Comparison of ENCODE assay signal across 1 cellular context in genomic region chr15:57708047-57708446, GRCh38.
TF ChIP-seq lines count a peak whose summit lies in the region.

No MANE protein-coding gene starts in this region.

TF ChIP-seq in GM23338, 12 proteins besides CTCF, POLR2A, EP300 and RAD21 (continued from another document):
- TF ChIP-seq, protein P1, sequence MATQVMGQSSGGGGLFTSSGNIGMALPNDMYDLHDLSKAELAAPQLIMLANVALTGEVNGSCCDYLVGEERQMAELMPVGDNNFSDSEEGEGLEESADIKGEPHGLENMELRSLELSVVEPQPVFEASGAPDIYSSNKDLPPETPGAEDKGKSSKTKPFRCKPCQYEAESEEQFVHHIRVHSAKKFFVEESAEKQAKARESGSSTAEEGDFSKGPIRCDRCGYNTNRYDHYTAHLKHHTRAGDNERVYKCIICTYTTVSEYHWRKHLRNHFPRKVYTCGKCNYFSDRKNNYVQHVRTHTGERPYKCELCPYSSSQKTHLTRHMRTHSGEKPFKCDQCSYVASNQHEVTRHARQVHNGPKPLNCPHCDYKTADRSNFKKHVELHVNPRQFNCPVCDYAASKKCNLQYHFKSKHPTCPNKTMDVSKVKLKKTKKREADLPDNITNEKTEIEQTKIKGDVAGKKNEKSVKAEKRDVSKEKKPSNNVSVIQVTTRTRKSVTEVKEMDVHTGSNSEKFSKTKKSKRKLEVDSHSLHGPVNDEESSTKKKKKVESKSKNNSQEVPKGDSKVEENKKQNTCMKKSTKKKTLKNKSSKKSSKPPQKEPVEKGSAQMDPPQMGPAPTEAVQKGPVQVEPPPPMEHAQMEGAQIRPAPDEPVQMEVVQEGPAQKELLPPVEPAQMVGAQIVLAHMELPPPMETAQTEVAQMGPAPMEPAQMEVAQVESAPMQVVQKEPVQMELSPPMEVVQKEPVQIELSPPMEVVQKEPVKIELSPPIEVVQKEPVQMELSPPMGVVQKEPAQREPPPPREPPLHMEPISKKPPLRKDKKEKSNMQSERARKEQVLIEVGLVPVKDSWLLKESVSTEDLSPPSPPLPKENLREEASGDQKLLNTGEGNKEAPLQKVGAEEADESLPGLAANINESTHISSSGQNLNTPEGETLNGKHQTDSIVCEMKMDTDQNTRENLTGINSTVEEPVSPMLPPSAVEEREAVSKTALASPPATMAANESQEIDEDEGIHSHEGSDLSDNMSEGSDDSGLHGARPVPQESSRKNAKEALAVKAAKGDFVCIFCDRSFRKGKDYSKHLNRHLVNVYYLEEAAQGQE (IDR thresholded peaks at IDR 0.05; ENCODE audit: unreplicated experiment): no peak
- TF ChIP-seq STAT1 (IDR thresholded peaks at IDR 0.05; ENCODE audit: unreplicated experiment) (no peak), POLR2AphosphoS5 (IDR thresholded peaks at IDR 0.05; ENCODE audit: low read depth) (no peak), NANOG (IDR thresholded peaks at IDR 0.05; ENCODE audit: borderline replicate concordance) (no peak), JUNB (IDR thresholded peaks at IDR 0.05; ENCODE audit: unreplicated experiment) (no peak), ZNF114 (CRISPR knock-in tag; IDR thresholded peaks at IDR 0.05) (no peak)
